14 cellular contexts compared by ENCODE assay signal in genomic region chr18:76213996-76214395, GRCh38.
"Had no signal": no experiment of that assay in that cellular context is flagged by ENCODE, and none has a peak within 500 bp of the region (broad histone marks: within the 10 kb centered on the region; RNA-seq: fewer than 3 reads in every experiment).

No MANE protein-coding gene starts in this region.

- H3K27ac ChIP-seq: epithelial cell of prostate, ovary, upper lobe of right lung had no signal

- H3K9me3 ChIP-seq: ovary, upper lobe of right lung had no signal

- H3K36me3 ChIP-seq: ovary, upper lobe of right lung had no signal

- H3K4me1 ChIP-seq: upper lobe of right lung had no signal

- DNase-seq: activated CD4-positive, alpha-beta T cell treated with anti-CD3 and anti-CD28 coated beads, Interleukin-2, amount 50 U/mL, for 4 hours; activated CD4-positive, CD25-positive, alpha-beta regulatory T cell treated with anti-CD3 and anti-CD28 coated beads, Interleukin-2, amount 50 U/mL, for 72 hours; activated effector memory CD4-positive, alpha-beta T cell treated with Interleukin-2 at 50 U/mL for 16 hours; activated T-cell treated with anti-CD3 and anti-CD28 coated beads, Interleukin-2, amount 50 U/mL, for 1 hour; amniotic stem cell; cortex of kidney; effector CD8-positive, alpha-beta T cell; left ventricle myocardium superior; mesendoderm; ovary; stimulated activated CD4-positive, alpha-beta T cell treated with anti-CD3 and anti-CD28 coated beads, Interleukin-2, amount 100 ng/mL, for 48 hours; stimulated activated naive CD8-positive, alpha-beta T cell treated with anti-CD3 and anti-CD28 coated beads, Interleukin-15, Interleukin-2, amounts not matched to agents 100 U/mL and 50 U/mL, for 24 hours; upper lobe of right lung had no signal

- H3K4me3 ChIP-seq: ovary, upper lobe of right lung had no signal

- H3K27me3 ChIP-seq: ovary, upper lobe of right lung had no signal
